Comparison of ENCODE assay signal across 8 cellular contexts in genomic region chr6:129726650-129727049, GRCh38.
"Had no signal": no experiment of that assay in that cellular context is flagged by ENCODE, and none has a peak within 500 bp of the region (broad histone marks: within the 10 kb centered on the region; RNA-seq: fewer than 3 reads in every experiment).

No MANE protein-coding gene starts in this region.

- H3K4me3 ChIP-seq: GM23248, HAP-1 had no signal

- ATAC-seq: HCT116, HepG2 had no signal

- H3K9ac ChIP-seq: GM23248 had no signal

- DNase-seq: GM23248, GOT3, H7, HFFc6 had no signal

- H3K27ac ChIP-seq: GM23248, HL-60 had no signal

- H2AFZ ChIP-seq: GM23248 had no signal

- H3K9me3 ChIP-seq: HAP-1 had no signal

- H3K36me3 ChIP-seq: HAP-1 had no signal
